In the genomic region with DNA sequence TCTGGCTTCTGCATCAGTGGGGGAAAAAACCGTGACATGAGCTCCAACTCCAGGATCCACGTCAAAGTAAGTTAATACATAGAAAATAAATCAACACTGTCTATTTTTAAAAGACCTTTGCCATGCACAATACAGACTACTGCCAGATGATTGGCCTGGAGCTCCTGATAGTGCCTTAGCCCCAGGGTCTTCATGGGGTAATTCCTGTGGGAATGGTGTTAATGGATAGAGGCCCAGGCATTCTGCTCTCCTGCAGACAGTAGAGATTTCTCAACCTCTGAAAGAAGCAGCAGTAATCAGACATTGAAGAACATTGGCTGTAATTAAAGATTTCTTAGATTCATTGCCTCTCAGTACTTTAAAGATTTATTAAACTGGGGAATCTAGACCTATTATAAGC, we compare ENCODE assay signal across 22 cellular contexts. TPM values are rescaled to one million over a fixed set of nuclear protein-coding genes. Genes with fewer than 3 reads are reported as not detected.
"Had no signal": no experiment of that assay in that cellular context is flagged by ENCODE, and none has a peak within 500 bp of the region (broad histone marks: within the 10 kb centered on the region; RNA-seq: fewer than 3 reads in every experiment).

No MANE protein-coding gene starts in this region.

- H3K27ac ChIP-seq: coronary artery, esophagus muscularis mucosa, neutrophil, pancreas, right atrium auricular region, spleen, testis, tibial artery, upper lobe of left lung had no signal

- H3K4me1 ChIP-seq: testis had no signal

- H3K27me3 ChIP-seq: pancreas, right atrium auricular region, testis, tibial artery, upper lobe of left lung had no signal

- DNase-seq: dermis blood vessel endothelial cell; effector memory CD4-positive, alpha-beta T cell; foreskin melanocyte; head of caudate nucleus; mucosa of descending colon; naive B cell; pancreas; spleen; stimulated activated CD4-positive, alpha-beta T cell treated with anti-CD3 and anti-CD28 coated beads, Interleukin-4, amount 100 ng/mL, for 4 hours; stimulated activated naive CD8-positive, alpha-beta T cell treated with anti-CD3 and anti-CD28 coated beads, Interleukin-15, Interleukin-2, amounts not matched to agents 100 U/mL and 50 U/mL, for 24 hours; substantia nigra; testis; tibial artery; upper lobe of left lung had no signal

- H3K9me3 ChIP-seq: esophagus muscularis mucosa, mucosa of descending colon, neutrophil, pancreas, right atrium auricular region, spleen, testis, tibial artery, upper lobe of left lung had no signal

- H3K4me3 ChIP-seq: coronary artery, esophagus muscularis mucosa, lung, mucosa of descending colon, pancreas, right atrium auricular region, spleen, testis, tibial artery, upper lobe of left lung had no signal

- H3K36me3 ChIP-seq: esophagus muscularis mucosa, neutrophil, pancreas, right atrium auricular region, spleen, tibial artery, upper lobe of left lung had no signal

RNA-seq across cellular contexts. Expression of gene BOLL, which starts 15.0 kb away (rescaled TPM):
- polyA plus RNA-seq: endothelial cell of umbilical vein, keratinocyte, liver, lung, pancreas, spleen had no signal
